ENCODE assay signal across 9 cellular contexts in the genomic region with DNA sequence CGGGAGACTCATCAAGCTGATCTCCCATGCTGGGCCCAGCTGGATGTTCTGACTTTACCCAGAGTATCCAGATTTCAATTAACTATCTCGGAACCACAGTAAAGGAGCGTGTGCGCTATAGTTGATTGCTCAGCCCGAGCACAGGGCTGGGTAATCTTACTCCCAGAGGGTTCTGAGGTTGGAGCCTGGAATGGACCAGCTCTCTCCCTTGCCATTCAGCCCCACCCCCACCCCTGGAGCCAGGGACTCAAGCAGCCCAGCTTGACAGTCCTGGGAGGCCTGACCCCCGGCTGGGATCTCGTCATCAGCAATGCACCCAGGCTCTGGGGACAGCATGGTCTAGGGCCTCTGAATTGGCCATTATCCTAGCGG. TPM values are rescaled to one million over a fixed set of nuclear protein-coding genes. Genes with fewer than 3 reads are reported as not detected.
A peak's percentile ranks its signal among the peaks of the same experiment; 100 is the strongest.
DNase-seq lines count a peak whose midpoint lies in the region; ATAC-seq and TF ChIP-seq lines count a peak whose summit lies in the region.
"Had no signal": no experiment of that assay in that cellular context is flagged by ENCODE, and none has a peak within 500 bp of the region (broad histone marks: within the 10 kb centered on the region; RNA-seq: fewer than 3 reads in every experiment).

No MANE protein-coding gene starts in this region.

- H2BK12ac ChIP-seq in neuronal stem cell (ENCODE audit: low read length) = no peak overlapping the region

- peaks cover 28% of the 10 kb centered on the region for H3K27me3 Mint-ChIP-seq in stimulated activated naive CD8-positive, alpha-beta T cell treated with anti-CD3 and anti-CD28 coated beads, Interleukin-15, amount 100 ng/mL, for 72 hours

- H3K36me3 ChIP-seq in esophagus muscularis mucosa (no peaks in the 10 kb centered on the region), neuronal stem cell (replicated peaks in 1 of 2; ENCODE audit: control insufficient read depth in 2 of 2, insufficient read depth in 2 of 2, low read length in 2 of 2) (no peaks in the 10 kb centered on the region)

- H3K9me3 Mint-ChIP-seq in stimulated activated naive CD8-positive, alpha-beta T cell treated with anti-CD3 and anti-CD28 coated beads, Interleukin-15, amount 100 ng/mL, for 72 hours = no peaks in the 10 kb centered on the region
- H3K9me3 Mint-ChIP-seq: naive thymus-derived CD8-positive, alpha-beta T cell had no signal

- H2BK5ac ChIP-seq in neuronal stem cell (ENCODE audit: low read length) = no peak overlapping the region

- peak overlapping the region; percentile 91 for H2AFZ ChIP-seq in neuronal stem cell (ENCODE audit: low read length)

- H2BK15ac ChIP-seq in neuronal stem cell (ENCODE audit: low read length) = peak overlapping the region; percentile 49

- no peak overlapping the region for H4K8ac ChIP-seq in neuronal stem cell (ENCODE audit: low read depth, low read length)

- H4K91ac ChIP-seq in neuronal stem cell (ENCODE audit: low read depth, low read length, poor library complexity) = no peak overlapping the region

- H3K27ac Mint-ChIP-seq in stimulated activated naive CD8-positive, alpha-beta T cell treated with anti-CD3 and anti-CD28 coated beads, Interleukin-15, amount 100 ng/mL, for 72 hours = peak overlapping the region in 1 of 2 donors; percentile 48

- no peak overlapping the region for H3K23ac ChIP-seq in neuronal stem cell (ENCODE audit: low read depth, low read length, poor library complexity)

- no peak overlapping the region for H3K4me2 ChIP-seq in neuronal stem cell (ENCODE audit: insufficient read depth, low read length, poor library complexity, severe bottlenecking)

- H3K27me3 ChIP-seq in esophagus muscularis mucosa (no peaks in the 10 kb centered on the region), neuronal stem cell (ENCODE audit: control insufficient read depth in 3 of 3, insufficient read depth in 3 of 3, low read depth in 1 of 3, low read length in 3 of 3) (no peaks in the 10 kb centered on the region)

- WGBS in esophagus muscularis mucosa = 67% methylated on average over 5 of the region's 8 CpGs
- WGBS in neuronal stem cell (ENCODE audit: extremely low coverage in 2 of 2, insufficient read length in 2 of 2, insufficient replicate concordance in 1 of 2), 2 donors = no CpG with 5 or more reads among the region's 8 CpGs

- no peak for ATAC-seq in stimulated activated naive CD8-positive, alpha-beta T cell treated with anti-CD3 and anti-CD28 coated beads, Interleukin-15, amount 100 ng/mL, for 72 hours
- ATAC-seq in stimulated activated naive CD8-positive, alpha-beta T cell treated with anti-CD3 and anti-CD28 coated beads, Interleukin-15, Interleukin-2, amounts not matched to agents 100 U/mL and 50 U/mL, for 24 hours = no peak
- ATAC-seq in HG02870 (IDR thresholded peaks at IDR 0.05; ENCODE audit: unreplicated experiment) (no peak), GM19463 (IDR thresholded peaks at IDR 0.05; ENCODE audit: unreplicated experiment) (no peak)

- H2AK5ac ChIP-seq in neuronal stem cell (ENCODE audit: low read depth, low read length) = peak overlapping the region; percentile 2

- DNase-seq in stimulated activated naive CD8-positive, alpha-beta T cell treated with anti-CD3 and anti-CD28 coated beads, Interleukin-15, amount 100 ng/mL, for 72 hours = no peak
- DNase-seq in stimulated activated naive CD8-positive, alpha-beta T cell treated with anti-CD3 and anti-CD28 coated beads, Interleukin-15, Interleukin-2, amounts not matched to agents 100 U/mL and 50 U/mL, for 24 hours = no peak
- DNase-seq in esophagus muscularis mucosa (ENCODE audit: extremely low spot score) (no peak), neuronal stem cell (ENCODE audit: low spot score) (no peak), HT-29 (ENCODE audit: low spot score) (no peak), GM10248 (ENCODE audit: extremely low spot score) (no peak)

- no peaks in the 10 kb centered on the region for H3K9me3 ChIP-seq in esophagus muscularis mucosa
- H3K9me3 ChIP-seq in neuronal stem cell (replicated peaks in 1 of 2; ENCODE audit: control insufficient read depth in 2 of 2, insufficient read depth in 1 of 2, low read depth in 1 of 2, low read length in 2 of 2) = no peaks in the 10 kb centered on the region

- no peaks in the 10 kb centered on the region for H3K79me1 ChIP-seq in neuronal stem cell (ENCODE audit: low read depth, low read length)

- TF ChIP-seq CTCF in esophagus muscularis mucosa (IDR thresholded peaks at IDR 0.05) (no peak), GM10248 (IDR thresholded peaks at IDR 0.05; ENCODE audit: control extremely low read depth, extremely low read depth, low read depth, missing control alignments) (no peak)

- H3K4me1 Mint-ChIP-seq in stimulated activated naive CD8-positive, alpha-beta T cell treated with anti-CD3 and anti-CD28 coated beads, Interleukin-15, amount 100 ng/mL, for 72 hours = peaks cover 27% of the 10 kb centered on the region

- no peak overlapping the region for H2BK120ac ChIP-seq in neuronal stem cell (ENCODE audit: low read depth, low read length)

- H3K4me3 ChIP-seq in esophagus muscularis mucosa = peak overlapping the region in 2 of 4 donors; percentile 1 to 32
- no peak overlapping the region for H3K4me3 ChIP-seq in neuronal stem cell (ENCODE audit: low read length in 2 of 2)

- TF ChIP-seq EP300 in esophagus muscularis mucosa (IDR thresholded peaks at IDR 0.05) = no peak

- no peak overlapping the region for H3K4ac ChIP-seq in neuronal stem cell (ENCODE audit: low read length)

- POLR2A ChIA-PET in GM10248 (lab: Yijun Ruan, JAX) = no interaction called here

- intact Hi-C loops in esophagus muscularis mucosa (cut with DNase I) = no loop called here

- no peak overlapping the region for H3K9ac ChIP-seq in neuronal stem cell (ENCODE audit: low read depth, low read length, poor library complexity)

- CTCF ChIA-PET in GM10248 (lab: Yijun Ruan, JAX) = interaction anchor here (1.2 to 3.5 kb wide), 6 partner anchors 13 to 645 kb away, joined by 3 to 23 read pairs (median 6); no protein-coding TSS in a partner anchor

- H3K27ac ChIP-seq in esophagus muscularis mucosa (replicated peaks in 1 of 4) = peak overlapping the region; percentile 36 to 71 (median 60)
- no peak overlapping the region for H3K27ac ChIP-seq in neuronal stem cell (replicated peaks; ENCODE audit: low read length)

- peak overlapping the region; percentile 67 for H3K18ac ChIP-seq in neuronal stem cell (ENCODE audit: low read length)

- no peak overlapping the region for H3K14ac ChIP-seq in neuronal stem cell (ENCODE audit: low read length)

- no peak for TF ChIP-seq POLR2A in esophagus muscularis mucosa (IDR thresholded peaks at IDR 0.05; ENCODE audit: low read depth)

- H3K4me1 ChIP-seq in esophagus muscularis mucosa (peaks cover 7 to 19% (median 17%) of the 10 kb centered on the region in 4 donors), neuronal stem cell (ENCODE audit: control insufficient read depth in 2 of 2, insufficient read depth in 1 of 2, low read depth in 1 of 2, low read length in 2 of 2) (peaks cover 5 to 7% of the 10 kb centered on the region in 2 donors)

- peak overlapping the region; percentile 63 to 78 for H3K4me3 Mint-ChIP-seq in stimulated activated naive CD8-positive, alpha-beta T cell treated with anti-CD3 and anti-CD28 coated beads, Interleukin-15, amount 100 ng/mL, for 72 hours

RNA-seq across cellular contexts. Expression of gene PTGES, which starts 23.7 kb away (rescaled TPM):
- total RNA-seq in esophagus muscularis mucosa = 1 to 10 TPM; 1.7 to 4.6 (median 4.3) TPM
- polyA plus RNA-seq in neuronal stem cell (2013, experiment 1 of 2) = 4.1 TPM
- 4.1 TPM for polyA plus RNA-seq in neuronal stem cell (2013, experiment 2 of 2)
- total RNA-seq in HT-29 (2014; rRNA removed; shearing (Covaris generic)) = 0.41 and 0.94 TPM in 2 replicates
- total RNA-seq: naive thymus-derived CD8-positive, alpha-beta T cell had no signal

RNA-seq across cellular contexts. Expression of gene TOR1B, which starts 26.4 kb away (rescaled TPM):
- total RNA-seq in esophagus muscularis mucosa = 10 to 100 TPM; 24.5 to 29.0 (median 26.0) TPM
- polyA plus RNA-seq in neuronal stem cell (2013, experiment 1 of 2) = 7.8 TPM
- polyA plus RNA-seq in neuronal stem cell (2013, experiment 2 of 2) = 9.0 TPM
- 25.0 and 27.1 TPM in 2 replicates for total RNA-seq in HT-29 (2014; rRNA removed; shearing (Covaris generic))

RNA-seq across cellular contexts. Expression of gene TOR1A, which starts 47.4 kb away (rescaled TPM):
- 10 to 100 TPM; 29.7 to 46.4 (median 34.4) TPM for total RNA-seq in esophagus muscularis mucosa
- 28.2 TPM for polyA plus RNA-seq in neuronal stem cell (2013, experiment 1 of 2)
- polyA plus RNA-seq in neuronal stem cell (2013, experiment 2 of 2) = 27.2 TPM
- 21.3 and 25.2 TPM in 2 replicates for total RNA-seq in HT-29 (2014; rRNA removed; shearing (Covaris generic))

RNA-seq across cellular contexts. Expression of gene C9orf78, which starts 58.5 kb away (rescaled TPM):
- 100 to 1,000 TPM in 1 of 4 donors, 10 to 100 TPM in 3; 47.3 to 139 (median 62.6) TPM for total RNA-seq in esophagus muscularis mucosa
- 37.6 TPM for polyA plus RNA-seq in neuronal stem cell (2013, experiment 1 of 2)
- 36.0 TPM for polyA plus RNA-seq in neuronal stem cell (2013, experiment 2 of 2)
- 27.9 and 37.8 TPM in 2 replicates for total RNA-seq in HT-29 (2014; rRNA removed; shearing (Covaris generic))

RNA-seq across cellular contexts. Expression of gene USP20, which starts 58.7 kb away (rescaled TPM):
- 10 to 100 TPM; 31.1 to 45.3 (median 38.7) TPM for total RNA-seq in esophagus muscularis mucosa
- polyA plus RNA-seq in neuronal stem cell (2013, experiment 1 of 2) = 11.8 TPM
- polyA plus RNA-seq in neuronal stem cell (2013, experiment 2 of 2) = 10.9 TPM
- total RNA-seq in HT-29 (2014; rRNA removed; shearing (Covaris generic)) = 12.4 and 14.8 TPM in 2 replicates
